In genomic region chr6:84061174-84061573, GRCh38 we compare ENCODE assay signal across 23 cellular contexts. TPM values are rescaled to one million over a fixed set of nuclear protein-coding genes. Genes with fewer than 3 reads are reported as not detected.
DNase-seq lines count a peak whose midpoint lies in the region; ATAC-seq and TF ChIP-seq lines count a peak whose summit lies in the region.
"Had no signal": no experiment of that assay in that cellular context is flagged by ENCODE, and none has a peak within 500 bp of the region (broad histone marks: within the 10 kb centered on the region; RNA-seq: fewer than 3 reads in every experiment).

No MANE protein-coding gene starts in this region.

- no peaks in the 10 kb centered on the region for H3K9me3 ChIP-seq in spleen
- H3K9me3 ChIP-seq: SK-N-SH had no signal

- CTCF ChIA-PET in WTC11 (lab: Charles Lee): no interaction called here
- CTCF ChIA-PET in activated CD8-positive, alpha-beta memory T cell treated with anti-CD3 and anti-CD28 coated beads, Interleukin-2, amount 10 ng/mL, durations not matched to agents 7 days and 5 days (lab: Charles Lee): no interaction called here

- intact Hi-C loops in spleen (cut with DNase I; ENCODE audit: low total_unique reads): no loop called here

- H3K4me3 ChIP-seq in AG09309 (ENCODE audit: control insufficient read depth, low read depth, low read length): no peak overlapping the region
- no peak overlapping the region for H3K4me3 ChIP-seq in spleen

- POLR2A ChIA-PET in WTC11 (lab: Charles Lee): interaction anchor here (0.7 kb wide), 1 partner anchor 226 kb away, joined by 3 read pairs; no protein-coding TSS in a partner anchor

- H3K27me3 Mint-ChIP-seq in WTC11 (ENCODE audit: low read depth) (no peaks in the 10 kb centered on the region), osteocyte (ENCODE audit: unreplicated experiment) (peaks cover 9% of the 10 kb centered on the region)
- H3K27me3 Mint-ChIP-seq in activated CD8-positive, alpha-beta memory T cell treated with anti-CD3 and anti-CD28 coated beads, Interleukin-2, amount 10 ng/mL, durations not matched to agents 7 days and 5 days: no peaks in the 10 kb centered on the region

- TF ChIP-seq POLR2A in spleen (IDR thresholded peaks at IDR 0.05): no peak

- H3K36me3 Mint-ChIP-seq in WTC11 (0 out of 2 replicates have a peak, but pooled peaks cover 3% of the 10 kb centered on the region), osteocyte (ENCODE audit: unreplicated experiment) (no peaks in the 10 kb centered on the region)
- H3K36me3 Mint-ChIP-seq in activated CD8-positive, alpha-beta memory T cell treated with anti-CD3 and anti-CD28 coated beads, Interleukin-2, amount 10 ng/mL, durations not matched to agents 7 days and 5 days: no peaks in the 10 kb centered on the region
- H3K36me3 Mint-ChIP-seq: CD8-positive, alpha-beta memory T cell had no signal

- H3K4me1 ChIP-seq in spleen: peaks cover 0 to 3% (median 0%) of the 10 kb centered on the region in 6 donors

- TF ChIP-seq CTCF in AG09309 (IDR thresholded peaks at IDR 0.05; ENCODE audit: control insufficient read depth, insufficient read depth, low read depth, low read length, missing control alignments) (no peak), WTC11 (IDR thresholded peaks at IDR 0.05) (no peak), osteocyte (IDR thresholded peaks at IDR 0.05) (no peak), spleen (IDR thresholded peaks at IDR 0.05 in 8 of 11, conservative IDR thresholded peaks at IDR 0.05 in 3 of 11) (no peak)

- no peak overlapping the region for H3K4me3 Mint-ChIP-seq in WTC11
- no peak overlapping the region for H3K4me3 Mint-ChIP-seq in osteocyte (ENCODE audit: unreplicated experiment)
- no peak overlapping the region for H3K4me3 Mint-ChIP-seq in activated CD8-positive, alpha-beta memory T cell treated with anti-CD3 and anti-CD28 coated beads, Interleukin-2, amount 10 ng/mL, durations not matched to agents 7 days and 5 days
- H3K4me3 Mint-ChIP-seq: CD8-positive, alpha-beta memory T cell had no signal

- H3K9me3 Mint-ChIP-seq in WTC11 (no peaks in the 10 kb centered on the region), osteocyte (ENCODE audit: unreplicated experiment) (no peaks in the 10 kb centered on the region)
- H3K9me3 Mint-ChIP-seq in activated CD8-positive, alpha-beta memory T cell treated with anti-CD3 and anti-CD28 coated beads, Interleukin-2, amount 10 ng/mL, durations not matched to agents 7 days and 5 days (ENCODE audit: low read depth): no peaks in the 10 kb centered on the region

- H3K4me1 Mint-ChIP-seq in WTC11 (peaks cover 31% of the 10 kb centered on the region), osteocyte (ENCODE audit: unreplicated experiment) (peaks cover 28% of the 10 kb centered on the region)
- H3K4me1 Mint-ChIP-seq in activated CD8-positive, alpha-beta memory T cell treated with anti-CD3 and anti-CD28 coated beads, Interleukin-2, amount 10 ng/mL, durations not matched to agents 7 days and 5 days: no peaks in the 10 kb centered on the region
- H3K4me1 Mint-ChIP-seq: CD8-positive, alpha-beta memory T cell had no signal

- ATAC-seq in WTC11: no peak
- no peak for ATAC-seq in activated CD8-positive, alpha-beta memory T cell treated with anti-CD3 and anti-CD28 coated beads, Interleukin-2, amount 10 ng/mL, durations not matched to agents 7 days and 5 days
- no peak for ATAC-seq in GM18870 (IDR thresholded peaks at IDR 0.05; ENCODE audit: unreplicated experiment)

- H3K36me3 ChIP-seq in spleen: no peaks in the 10 kb centered on the region

- H3K27ac ChIP-seq in spleen: no peak overlapping the region
- H3K27ac ChIP-seq: 22Rv1, C4-2B, RWPE1 had no signal

- H3K27me3 ChIP-seq in spleen (replicated peaks in 1 of 7): no peaks in the 10 kb centered on the region

- H3K27ac Mint-ChIP-seq in WTC11: peak overlapping the region; percentile 86
- H3K27ac Mint-ChIP-seq in osteocyte (ENCODE audit: unreplicated experiment): peak overlapping the region; percentile 24
- no peak overlapping the region for H3K27ac Mint-ChIP-seq in activated CD8-positive, alpha-beta memory T cell treated with anti-CD3 and anti-CD28 coated beads, Interleukin-2, amount 10 ng/mL, durations not matched to agents 7 days and 5 days
- H3K27ac Mint-ChIP-seq: CD8-positive, alpha-beta memory T cell had no signal

- DNase-seq in AG09309 (ENCODE audit: low read depth): peak; percentile 24
- DNase-seq in WTC11 (ENCODE audit: low spot score): no peak
- DNase-seq in fibroblast of gingiva (ENCODE audit: low read depth): peak; percentile 33
- DNase-seq in osteocyte (ENCODE audit: extremely low spot score, unreplicated experiment): no peak
- no peak for DNase-seq in activated CD8-positive, alpha-beta memory T cell treated with anti-CD3 and anti-CD28 coated beads, Interleukin-2, amount 10 ng/mL, durations not matched to agents 7 days and 5 days
- no peak for DNase-seq in spleen
- DNase-seq in HuH-7.5 (ENCODE audit: low spot score): no peak
- DNase-seq: ACHN; Calu3; CD8-positive, alpha-beta memory T cell; DMS153; KBM-7; MM.1S; NCI-H1048; NCI-H1417 treated with DMSO at 0.1 percent for 48 hours; NCI-H187; SHP77 treated with DMSO at 0.1 percent for 48 hours had no signal

TF ChIP-seq in WTC11, 78 proteins besides CTCF, POLR2A, EP300 and RAD21:
- no peak for TF ChIP-seq ELF4 (CRISPR knock-in tag; IDR thresholded peaks at IDR 0.05; ENCODE audit: low read depth)
- no peak for TF ChIP-seq NR2C2 (CRISPR knock-in tag; IDR thresholded peaks at IDR 0.05)
- TF ChIP-seq CREB1 (CRISPR knock-in tag; IDR thresholded peaks at IDR 0.05): no peak
- TF ChIP-seq E2F4 (CRISPR knock-in tag; IDR thresholded peaks at IDR 0.05; ENCODE audit: borderline replicate concordance, low read depth): no peak
- TF ChIP-seq ZNF512 (CRISPR knock-in tag; IDR thresholded peaks at IDR 0.05; ENCODE audit: borderline replicate concordance): no peak
- TF ChIP-seq SMAD4 (CRISPR knock-in tag; IDR thresholded peaks at IDR 0.05): no peak

RNA-seq across cellular contexts. Expression of gene MRAP2, which starts 27.6 kb away (rescaled TPM):
- total RNA-seq in WTC11 (2021) (4.8 to 5.2 TPM (median 4.9 TPM) in 3 replicates), osteocyte (9.2 and 10.7 TPM in 2 replicates), spleen (10 to 100 TPM in 3 of 7 donors, 1 to 10 TPM in 3, under 1 TPM in 1; 0.97 to 21.8 (median 7.1) TPM)
- not detected for total RNA-seq in activated CD8-positive, alpha-beta memory T cell treated with anti-CD3 and anti-CD28 coated beads, Interleukin-2, amount 10 ng/mL, durations not matched to agents 7 days and 5 days
- polyA plus RNA-seq in spleen: 1 to 10 TPM; 1.3 to 3.5 (median 1.3) TPM
- total RNA-seq: CD8-positive, alpha-beta memory T cell; G401 had no signal
- polyA plus RNA-seq: CD8-positive, alpha-beta memory T cell had no signal

Comparison
In these comparisons a context has a peak if more than half of its experiments do, and no peak if none do; other contexts are left out.
1. DNase-seq: peak in AG09309 (single experiment) and fibroblast of gingiva (single experiment); none in WTC11 (single experiment), osteocyte (single experiment), activated CD8-positive, alpha-beta memory T cell treated with anti-CD3 and anti-CD28 coated beads, Interleukin-2, amount 10 ng/mL, durations not matched to agents 7 days and 5 days (single experiment), spleen (single experiment) and HuH-7.5 (single experiment).